ENCODE assay signal across 14 cellular contexts in the genomic region with DNA sequence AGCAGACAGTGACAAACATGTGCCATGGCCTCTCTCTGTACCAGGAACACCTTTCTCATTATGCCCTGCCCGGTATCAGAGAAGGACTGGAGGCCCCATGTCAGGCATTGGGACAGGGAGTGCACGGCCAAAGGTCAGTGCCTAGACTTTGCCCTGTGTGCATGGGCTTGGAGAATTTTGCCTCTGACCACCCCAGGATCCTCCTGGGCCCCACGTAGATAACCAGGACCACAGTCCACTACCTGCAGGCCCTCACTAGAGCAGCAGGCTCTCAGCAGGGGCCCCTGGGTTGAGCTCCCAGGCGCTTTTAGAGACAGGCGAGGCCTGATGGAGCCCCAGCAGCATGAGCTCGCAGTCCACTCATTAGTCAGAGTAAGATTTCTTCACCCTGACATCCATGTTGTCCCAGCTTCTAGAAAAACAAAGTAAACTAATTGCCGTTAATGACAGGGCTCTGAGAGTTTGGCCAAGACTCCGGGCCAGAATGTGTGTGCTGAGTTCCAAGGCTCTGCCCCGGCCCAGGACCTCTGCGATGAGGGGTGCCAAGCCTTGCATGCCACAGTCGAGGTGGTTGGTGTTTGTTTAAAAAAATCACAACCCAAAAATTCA. TPM values are rescaled to one million over a fixed set of nuclear protein-coding genes. Genes with fewer than 3 reads are reported as not detected.
DNase-seq lines count a peak whose midpoint lies in the region; ATAC-seq and TF ChIP-seq lines count a peak whose summit lies in the region.
"Had no signal": no experiment of that assay in that cellular context is flagged by ENCODE, and none has a peak within 500 bp of the region (broad histone marks: within the 10 kb centered on the region; RNA-seq: fewer than 3 reads in every experiment).

No MANE protein-coding gene starts in this region.

- DNase-seq in AG08395 (ENCODE audit: low spot score) (peak; percentile 22), adipocyte (ENCODE audit: low read depth) (peak; percentile 42), right cardiac atrium (peak in 1 of 3 donors; percentile 56), psoas muscle (no peak), NCI-H1694 treated with DMSO at 0.1 percent for 48 hours (lab: John Stamatoyannopoulos, UW) (no peak)
- DNase-seq: activated naive CD8-positive, alpha-beta T cell treated with anti-CD3 and anti-CD28 coated beads, Interleukin-2, amount 10 ng/mL, durations not matched to agents 7 days and 5 days; BE2C; erythroblast; left lung; NCI-H748 treated with DMSO at 0.1 percent for 48 hours; stimulated activated naive CD4-positive, alpha-beta T cell treated with Interleukin-2 at 50 U/mL for 16 hours had no signal

- H3K4me1 ChIP-seq in adipocyte (ENCODE audit: control insufficient read depth, insufficient read depth, low read length) (peaks cover 16% of the 10 kb centered on the region), right cardiac atrium (ENCODE audit: control insufficient read depth, insufficient read depth, low read length) (peaks cover 40% of the 10 kb centered on the region), psoas muscle (peaks cover 25% of the 10 kb centered on the region)
- H3K4me1 ChIP-seq: BE2C had no signal

- peak overlapping the region; percentile 27 for H3K9ac ChIP-seq in adipocyte (ENCODE audit: low read length)

- H3K4me3 ChIP-seq in adipocyte (ENCODE audit: low read length) (no peak overlapping the region), right cardiac atrium (ENCODE audit: low read length) (no peak overlapping the region), psoas muscle (no peak overlapping the region)
- H3K4me3 ChIP-seq: left lung had no signal

- intact Hi-C loops in right cardiac atrium (cut with DNase I), result no loop called here
- intact Hi-C loops in psoas muscle (cut with DNase I), result no loop called here

- 60% methylated on average over 11 of the region's 11 CpGs for WGBS in right cardiac atrium
- 47 to 63% (median 56%) methylated on average over 11 of the region's 11 CpGs for WGBS in psoas muscle, 3 donors

- TF ChIP-seq CTCF in psoas muscle (IDR thresholded peaks at IDR 0.05), result no peak

- H3K36me3 ChIP-seq in adipocyte (ENCODE audit: control insufficient read depth, insufficient read depth, low read length, severe bottlenecking) (peaks cover 68% of the 10 kb centered on the region), psoas muscle (ENCODE audit: insufficient read depth in 1 of 2, low read depth in 1 of 2) (peaks cover 0 to 76% of the 10 kb centered on the region in 2 donors)

- H3K9me3 ChIP-seq in adipocyte (ENCODE audit: control insufficient read depth, low read length), result no peaks in the 10 kb centered on the region
- no peaks in the 10 kb centered on the region for H3K9me3 ChIP-seq in right cardiac atrium (ENCODE audit: control insufficient read depth, low read length)
- no peaks in the 10 kb centered on the region for H3K9me3 ChIP-seq in psoas muscle
- H3K9me3 ChIP-seq: BE2C, left lung had no signal

- H3K27ac ChIP-seq in right cardiac atrium (ENCODE audit: low read length), result peak overlapping the region; percentile 67
- peak overlapping the region; percentile 46 for H3K27ac ChIP-seq in psoas muscle

- H3K27me3 ChIP-seq in adipocyte (replicated peaks; ENCODE audit: control insufficient read depth, insufficient read depth, low read length) (no peaks in the 10 kb centered on the region), right cardiac atrium (ENCODE audit: control insufficient read depth, insufficient read depth) (no peaks in the 10 kb centered on the region), psoas muscle (ENCODE audit: insufficient read depth in 3 of 3, low read length in 2 of 3) (no peaks in the 10 kb centered on the region)
- H3K27me3 ChIP-seq: BE2C, left lung had no signal

- ATAC-seq in right cardiac atrium (no peak), psoas muscle (peak in 3 of 4 donors; percentile 12 to 26 (median 13)), HG03439 (IDR thresholded peaks at IDR 0.05; ENCODE audit: unreplicated experiment) (no peak), GM21528 (IDR thresholded peaks at IDR 0.05; ENCODE audit: low FRiP score, unreplicated experiment) (no peak), GM18517 (IDR thresholded peaks at IDR 0.05; ENCODE audit: unreplicated experiment) (no peak)
- ATAC-seq: left lung had no signal

RNA-seq across cellular contexts. Expression of gene CAPN12, which starts 42.7 kb away (rescaled TPM):
- total RNA-seq in right cardiac atrium, result under 1 TPM; 0.22 to 0.85 (median 0.54) TPM
- polyA plus RNA-seq in right cardiac atrium, result 0.91 TPM
- under 1 TPM; 0.32 to 0.64 (median 0.52) TPM for total RNA-seq in psoas muscle
- polyA plus RNA-seq in psoas muscle, result under 1 TPM; 0.27 to 0.35 (median 0.34) TPM

RNA-seq across cellular contexts. Expression of gene ACTN4, which starts 54.1 kb away (rescaled TPM):
- total RNA-seq in right cardiac atrium, result 100 to 1,000 TPM; 116 to 226 (median 122) TPM
- polyA plus RNA-seq in right cardiac atrium, result 87.4 TPM
- 100 to 1,000 TPM in 1 of 4 donors, 10 to 100 TPM in 3; 79.9 to 127 (median 89.2) TPM for total RNA-seq in psoas muscle
- 10 to 100 TPM; 38.3 to 45.2 (median 43.0) TPM for polyA plus RNA-seq in psoas muscle

Comparison
In these comparisons a context has a peak if more than half of its experiments do, and no peak if none do; other contexts are left out.
1. DNase-seq: peak in AG08395 (single experiment) and adipocyte (single experiment); none in psoas muscle (0 of 2) and NCI-H1694 treated with DMSO at 0.1 percent for 48 hours (single experiment).
2. ATAC-seq: peak in psoas muscle (3 of 4); none in right cardiac atrium (0 of 2), HG03439 (single experiment), GM21528 (single experiment) and GM18517 (single experiment).